Comparison of ENCODE assay signal across 17 cellular contexts in genomic region chrX:122269243-122269781, GRCh38.
"Had no signal": no experiment of that assay in that cellular context is flagged by ENCODE, and none has a peak within 500 bp of the region (broad histone marks: within the 10 kb centered on the region; RNA-seq: fewer than 3 reads in every experiment).

No MANE protein-coding gene starts in this region.

- H3K27me3 Mint-ChIP-seq: activated T-helper 17 cell treated with anti-CD3 and anti-CD28 coated beads, Interleukin-2, amount 50 U/mL, for 72 hours; T-helper 17 cell had no signal

- H3K27ac Mint-ChIP-seq: activated T-helper 17 cell treated with anti-CD3 and anti-CD28 coated beads, Interleukin-2, amount 50 U/mL, for 72 hours; nephron progenitor cell; T-helper 17 cell had no signal

- H3K4me3 ChIP-seq: ascending aorta, dorsolateral prefrontal cortex, lower lobe of right lung, spleen, stomach, testis, upper lobe of left lung had no signal

- ATAC-seq: activated T-helper 17 cell treated with anti-CD3 and anti-CD28 coated beads, Interleukin-2, amount 50 U/mL, for 72 hours; left cardiac atrium; lower lobe of right lung; sciatic nerve; T-helper 17 cell had no signal

- H3K4me1 Mint-ChIP-seq: activated T-helper 17 cell treated with anti-CD3 and anti-CD28 coated beads, Interleukin-2, amount 50 U/mL, for 72 hours; nephron progenitor cell; T-helper 17 cell had no signal

- H3K9me3 Mint-ChIP-seq: activated T-helper 17 cell treated with anti-CD3 and anti-CD28 coated beads, Interleukin-2, amount 50 U/mL, for 72 hours had no signal

- H3K36me3 ChIP-seq: ascending aorta, lower lobe of right lung, spleen, stomach, upper lobe of left lung, WERI-Rb-1 had no signal

- H3K27me3 ChIP-seq: ascending aorta, spleen, stomach, testis, upper lobe of left lung had no signal

- H3K4me3 Mint-ChIP-seq: activated T-helper 17 cell treated with anti-CD3 and anti-CD28 coated beads, Interleukin-2, amount 50 U/mL, for 72 hours; nephron progenitor cell; T-helper 17 cell had no signal

- DNase-seq: activated CD4-positive, alpha-beta T cell treated with anti-CD3 and anti-CD28 coated beads, Interleukin-2, amount 50 U/mL, for 48 hours; activated naive CD4-positive, alpha-beta T cell treated with Interleukin-2 at 50 U/mL for 16 hours; dorsolateral prefrontal cortex; erythroblast; left cardiac atrium; lower lobe of right lung; nephron progenitor cell; spleen; stimulated activated CD4-positive, alpha-beta T cell treated with anti-CD3 and anti-CD28 coated beads, Interleukin-1b, Interleukin-23, amount 100 ng/mL, for 48 hours; stomach; T-helper 17 cell; testis; upper lobe of left lung; WERI-Rb-1 had no signal
